15 cellular contexts compared by ENCODE assay signal in genomic region chr2:204046145-204046544, GRCh38.
A peak's percentile ranks its signal among the peaks of the same experiment; 100 is the strongest.
DNase-seq lines count a peak whose midpoint lies in the region; ATAC-seq, FAIRE-seq and TF ChIP-seq lines count a peak whose summit lies in the region.
"Had no signal": no experiment of that assay in that cellular context is flagged by ENCODE, and none has a peak within 500 bp of the region (broad histone marks: within the 10 kb centered on the region; RNA-seq: fewer than 3 reads in every experiment).

No MANE protein-coding gene starts in this region.

- intact Hi-C loops in posterior vena cava (cut with DNase I), result no loop called here

- TF ChIP-seq CTCF in GM12865 (IDR thresholded peaks at IDR 0.05; ENCODE audit: insufficient read depth, low read depth, low read length, missing control alignments), result no peak
- no peak for TF ChIP-seq CTCF in D721Med (IDR thresholded peaks at IDR 0.05; ENCODE audit: insufficient read depth, missing control alignments)

- DNase-seq in GM12865 (ENCODE audit: low read depth) (peak; percentile 31), posterior vena cava (ENCODE audit: low spot score) (no peak), D721Med (ENCODE audit: insufficient read length, low spot score) (no peak), NCI-H2081 (lab: John Stamatoyannopoulos, UW) (no peak), NCI-H128 (lab: John Stamatoyannopoulos, UW; ENCODE audit: unreplicated experiment) (no peak)
- DNase-seq: activated CD4-positive, alpha-beta T cell treated with anti-CD3 and anti-CD28 coated beads, Interleukin-2, amount 10 ng/mL, durations not matched to agents 24 days and 14 days; left lung; NCI-H187 treated with DMSO at 0.1 percent for 48 hours; nephron progenitor cell; upper lobe of left lung had no signal

- ATAC-seq in GM19328 (IDR thresholded peaks at IDR 0.05; ENCODE audit: unreplicated experiment), result peak; percentile 75
- peak; percentile 80 for ATAC-seq in HG02571 (IDR thresholded peaks at IDR 0.05; ENCODE audit: unreplicated experiment)
- peak; percentile 48 for ATAC-seq in HG03196 (IDR thresholded peaks at IDR 0.05; ENCODE audit: unreplicated experiment)
- ATAC-seq: A549, left lung had no signal

- no peak for FAIRE-seq in D721Med (lab: Jason Lieb, UNC)
- FAIRE-seq: A549, bronchial epithelial cell had no signal

- H3K4me3 ChIP-seq in GM12865 (ENCODE audit: low read depth, low read length), result no peak overlapping the region
- H3K4me3 ChIP-seq: A549, left lung, upper lobe of left lung had no signal
